In the genomic region with DNA sequence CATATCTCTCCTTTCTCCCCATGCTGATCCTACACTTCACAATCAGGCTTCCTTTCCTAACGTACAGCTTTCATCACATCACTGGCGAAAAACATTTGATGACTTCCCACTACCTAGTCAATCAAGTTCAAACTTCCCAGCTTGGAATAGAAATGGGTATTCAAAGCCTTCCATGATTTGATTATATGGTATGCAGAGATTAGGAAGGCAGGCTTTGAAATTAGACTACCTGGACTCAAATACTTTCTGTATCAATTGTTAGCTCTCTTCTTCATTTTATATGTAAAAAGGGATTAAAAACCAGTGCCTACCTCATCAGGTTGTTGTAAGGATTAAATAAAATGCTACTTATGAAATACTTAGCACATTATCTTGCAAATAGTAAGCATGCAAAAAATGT, we compare ENCODE assay signal across 24 cellular contexts. TPM values are rescaled to one million over a fixed set of nuclear protein-coding genes. Genes with fewer than 3 reads are reported as not detected.
DNase-seq lines count a peak whose midpoint lies in the region; ATAC-seq and TF ChIP-seq lines count a peak whose summit lies in the region.
"Had no signal": no experiment of that assay in that cellular context is flagged by ENCODE, and none has a peak within 500 bp of the region (broad histone marks: within the 10 kb centered on the region; RNA-seq: fewer than 3 reads in every experiment).

No MANE protein-coding gene starts in this region.

- H2AK9ac ChIP-seq in IMR-90 (replicated peaks; ENCODE audit: low read depth, low read length, poor library complexity) = no peak overlapping the region

- peak overlapping the region; percentile 13; the same call in 1 of the 2 replicates for H3K27ac ChIP-seq in IMR-90 (ENCODE audit: insufficient read depth, low read length)
- no peak overlapping the region for H3K27ac ChIP-seq in sigmoid colon
- H3K27ac ChIP-seq: A549; BLaER1 treated with 17β-estradiol and CSF1 and Interleukin-3, amounts not matched to agents 10 nM and 100 nM; GM23248 had no signal

- H3K4me3 ChIP-seq in IMR-90 (ENCODE audit: insufficient read depth, low read depth, low read length) = no peak overlapping the region
- H3K4me3 ChIP-seq in sigmoid colon = no peak overlapping the region
- H3K4me3 ChIP-seq: A549; BLaER1 treated with 17β-estradiol and CSF1 and Interleukin-3, amounts not matched to agents 10 nM and 100 nM; GM23248 had no signal

- no peak for TF ChIP-seq EP300 in sigmoid colon (IDR thresholded peaks at IDR 0.05)

- H3K9me1 ChIP-seq in IMR-90 (ENCODE audit: insufficient read depth, low read length) = peaks cover 29% of the 10 kb centered on the region

- intact Hi-C loops in IMR-90 (cut with micrococcal nuclease) (no loop called here), sigmoid colon (cut with DNase I) (no loop called here)

- no peak overlapping the region for H2BK5ac ChIP-seq in IMR-90 (ENCODE audit: low read depth, low read length, poor library complexity, severe bottlenecking)

- TF ChIP-seq RAD21 in IMR-90 (IDR thresholded peaks at IDR 0.05; ENCODE audit: low read length) = no peak

- H3K9ac ChIP-seq in IMR-90 (ENCODE audit: low read depth, low read length) = no peak overlapping the region
- H3K9ac ChIP-seq: BLaER1 treated with 17β-estradiol and CSF1 and Interleukin-3, amounts not matched to agents 10 nM and 100 nM; GM23248 had no signal

- DNase-seq in IMR-90 (no peak), NCI-H82 treated with DMSO at 0.1 percent for 48 hours (lab: John Stamatoyannopoulos, UW; ENCODE audit: unreplicated experiment) (peak; percentile 15), mesothelial cell of epicardium (ENCODE audit: low spot score in 2 of 2, unreplicated experiment in 2 of 2) (no peak), putamen (ENCODE audit: low spot score) (peak; percentile 15), sigmoid colon (no peak), COLO829 (ENCODE audit: low spot score) (no peak)
- DNase-seq in effector CD8-positive, alpha-beta T cell (lab: John Stamatoyannopoulos, UW) = no peak
- DNase-seq: 8988T; ACHN; AML-193; BE2C; Calu3; CD4-positive, alpha-beta T cell; CD8-positive, alpha-beta memory T cell; COR-L47; DMS153; DND-41; GM23248; H7; HCEC 1CT had no signal

- H3K27ac Mint-ChIP-seq in mesothelial cell of epicardium = peak overlapping the region; percentile 31
- H3K27ac Mint-ChIP-seq: CD4-positive, alpha-beta T cell had no signal

- peak overlapping the region; percentile 28; the same call in 1 of the 2 replicates for H3K14ac ChIP-seq in IMR-90 (replicated peaks; ENCODE audit: low read depth, low read length)

- no peak for TF ChIP-seq POLR2A in IMR-90 (IDR thresholded peaks at IDR 0.05; ENCODE audit: low read depth, low read length)
- TF ChIP-seq POLR2A in sigmoid colon (IDR thresholded peaks at IDR 0.05) = no peak

- no peak overlapping the region for H2BK120ac ChIP-seq in IMR-90 (ENCODE audit: low read depth, low read length)

- H3K36me3 Mint-ChIP-seq in mesothelial cell of epicardium = no peaks in the 10 kb centered on the region

- no peaks in the 10 kb centered on the region for H3K36me3 ChIP-seq in IMR-90 (ENCODE audit: control insufficient read depth, insufficient read depth, low read length)
- H3K36me3 ChIP-seq in sigmoid colon = no peaks in the 10 kb centered on the region

- CTCF ChIA-PET in IMR-90 (lab: Yijun Ruan, JAX) = no interaction called here

- H3K4me1 ChIP-seq in IMR-90 (ENCODE audit: control insufficient read depth, insufficient read depth, low read length) = peaks cover 3% of the 10 kb centered on the region
- peaks cover 0 to 51% (median 45%) of the 10 kb centered on the region in 4 donors for H3K4me1 ChIP-seq in sigmoid colon
- H3K4me1 ChIP-seq: BE2C had no signal

- TF ChIP-seq CTCF in IMR-90 (conservative IDR thresholded peaks at IDR 0.05; ENCODE audit: low read depth, low read length) = no peak
- no peak for TF ChIP-seq CTCF in mesothelial cell of epicardium (IDR thresholded peaks at IDR 0.05; ENCODE audit: unreplicated experiment)
- no peak for TF ChIP-seq CTCF in sigmoid colon (IDR thresholded peaks at IDR 0.05)

- H3K4ac ChIP-seq in IMR-90 (ENCODE audit: low read depth, low read length) = no peak overlapping the region

- peaks cover 18% of the 10 kb centered on the region for H3K4me1 Mint-ChIP-seq in mesothelial cell of epicardium

- H3K27me3 Mint-ChIP-seq in mesothelial cell of epicardium (ENCODE audit: low read depth) = no peaks in the 10 kb centered on the region
- H3K27me3 Mint-ChIP-seq: CD4-positive, alpha-beta T cell had no signal

- no peak overlapping the region for H2BK20ac ChIP-seq in IMR-90 (ENCODE audit: low read depth, low read length)

- H4K20me1 ChIP-seq in IMR-90 (ENCODE audit: insufficient read depth, low read length) = peaks cover 81% of the 10 kb centered on the region

- no peak overlapping the region for H3K4me2 ChIP-seq in IMR-90 (ENCODE audit: low read depth, low read length)
- H3K4me2 ChIP-seq: A549; BLaER1 treated with 17β-estradiol and CSF1 and Interleukin-3, amounts not matched to agents 10 nM and 100 nM had no signal

- H2BK15ac ChIP-seq in IMR-90 (ENCODE audit: low read depth, low read length) = no peak overlapping the region

- no peaks in the 10 kb centered on the region for H3K9me3 Mint-ChIP-seq in mesothelial cell of epicardium
- H3K9me3 Mint-ChIP-seq: CD14-positive monocyte; CD4-positive, alpha-beta T cell; CD8-positive, alpha-beta memory T cell had no signal

- no CpG with 5 or more reads among the region's 2 CpGs for WGBS in IMR-90 (ENCODE audit: extremely low coverage in 2 of 2, insufficient read length in 1 of 2), 2 experiments
- WGBS in sigmoid colon, 2 donors = 48 to 49% methylated on average over 2 of the region's 2 CpGs

- no peak overlapping the region for H2AK5ac ChIP-seq in IMR-90 (ENCODE audit: low read depth, low read length)

- H4K91ac ChIP-seq in IMR-90 (ENCODE audit: insufficient read depth, low read depth, low read length) = no peak overlapping the region

- no peak overlapping the region for H3K18ac ChIP-seq in IMR-90 (ENCODE audit: low read depth, low read length)

- no peaks in the 10 kb centered on the region for H3K27me3 ChIP-seq in IMR-90 (ENCODE audit: control insufficient read depth, insufficient read depth, low read length)
- no peaks in the 10 kb centered on the region for H3K27me3 ChIP-seq in sigmoid colon
- H3K27me3 ChIP-seq: BE2C; BLaER1 treated with 17β-estradiol and CSF1 and Interleukin-3, amounts not matched to agents 10 nM and 100 nM had no signal

- peaks cover 41 to 79% of the 10 kb centered on the region in 2 experiments for H3K79me1 ChIP-seq in IMR-90 (ENCODE audit: low read depth in 1 of 2, low read length in 2 of 2)

- H3K9me3 ChIP-seq in IMR-90 (ENCODE audit: control insufficient read depth, insufficient read depth, low read length) (no peaks in the 10 kb centered on the region), sigmoid colon (no peaks in the 10 kb centered on the region)
- H3K9me3 ChIP-seq: A549, BE2C had no signal

- H2AFZ ChIP-seq in IMR-90 (replicated peaks; ENCODE audit: low read length, poor library complexity) = no peak overlapping the region
- H2AFZ ChIP-seq: GM23248 had no signal

- BruUV-seq in IMR-90 (replicated peaks; lab: Mats Ljungman, UMichigan) = no TSS peak

- dilution Hi-C loops in IMR-90 (cut with HindIII; ENCODE audit: low sequenced_read_pairs, unreplicated experiment) = no loop called here

- no peak overlapping the region for H4K8ac ChIP-seq in IMR-90 (ENCODE audit: low read depth in 2 of 2, low read length in 2 of 2)

- ATAC-seq in IMR-90 (ENCODE audit: low read depth) = no peak; the same call in 1 of the 2 replicates
- ATAC-seq in GM21367 (IDR thresholded peaks at IDR 0.05; ENCODE audit: unreplicated experiment) = no peak
- ATAC-seq: A549 had no signal

- in situ Hi-C loops in IMR-90 (cut with MboI; ENCODE audit: low sequenced_read_pairs) = no loop called here

- H3K4me3 Mint-ChIP-seq in mesothelial cell of epicardium = no peak overlapping the region
- H3K4me3 Mint-ChIP-seq: CD14-positive monocyte; CD4-positive, alpha-beta T cell; CD8-positive, alpha-beta memory T cell had no signal

- no peak overlapping the region for H4K5ac ChIP-seq in IMR-90 (ENCODE audit: low read depth, low read length)

- no peak overlapping the region for H3K56ac ChIP-seq in IMR-90 (ENCODE audit: extremely low read depth, insufficient read depth, low read length)

- peak overlapping the region; percentile 72; the same call in 1 of the 2 replicates for H3K23ac ChIP-seq in IMR-90 (ENCODE audit: low read depth, low read length)

- POLR2A ChIA-PET in IMR-90 (lab: Charles Lee; ENCODE audit: unreplicated experiment) = no interaction called here

TF ChIP-seq in IMR-90, 13 proteins besides CTCF, POLR2A, EP300 and RAD21 (continues in another document):
- no peak for TF ChIP-seq CHD1 (IDR thresholded peaks at IDR 0.05; ENCODE audit: low read depth, low read length)
- TF ChIP-seq NFE2L2 (IDR thresholded peaks at IDR 0.05; ENCODE audit: low read depth, low read length) = no peak
- no peak for TF ChIP-seq RCOR1 (IDR thresholded peaks at IDR 0.05; ENCODE audit: insufficient replicate concordance, low read length)
- TF ChIP-seq MAFK (IDR thresholded peaks at IDR 0.05; ENCODE audit: low read depth, low read length) = no peak

RNA-seq across cellular contexts. Expression of gene NCOA6, which starts 7.7 kb away (rescaled TPM):
- total RNA-seq in IMR-90 (2012; rRNA removed) (3.6 and 3.9 TPM in 2 replicates), mesothelial cell of epicardium (42.5 to 46.7 TPM (median 42.6 TPM) in 3 replicates), sigmoid colon (10 to 100 TPM; 16.9 to 24.9 (median 20.4) TPM)
- polyA plus RNA-seq in IMR-90 (2012; rRNA removed) (13.1 and 14.4 TPM in 2 replicates), sigmoid colon (10 to 100 TPM; 18.6 to 24.0 (median 21.8) TPM)
- polyA plus RNA-seq in IMR-90 (2012; cell fraction: cytosol; rRNA removed) = 5.7 and 7.9 TPM in 2 replicates
- 15.2 and 22.9 TPM in 2 replicates for polyA plus RNA-seq in IMR-90 (2012; cell fraction: nucleus; rRNA removed; ENCODE audit: low replicate concordance)

RNA-seq across cellular contexts. Expression of gene GGT7, which starts 54.9 kb away (rescaled TPM):
- total RNA-seq in IMR-90 (2012; rRNA removed) = 3.3 and 3.4 TPM in 2 replicates
- 25.9 and 32.8 TPM in 2 replicates for polyA plus RNA-seq in IMR-90 (2012; rRNA removed)
- 13.0 and 25.4 TPM in 2 replicates for polyA plus RNA-seq in IMR-90 (2012; cell fraction: cytosol; rRNA removed)
- 110 and 233 TPM in 2 replicates for polyA plus RNA-seq in IMR-90 (2012; cell fraction: nucleus; rRNA removed; ENCODE audit: low replicate concordance)
- 33.7 to 38.4 TPM (median 35.9 TPM) in 3 replicates for total RNA-seq in mesothelial cell of epicardium
- total RNA-seq in sigmoid colon = 10 to 100 TPM in 3 of 4 donors, 1 to 10 TPM in 1; 9.6 to 23.8 (median 15.3) TPM
- 10 to 100 TPM in 1 of 3 donors, 1 to 10 TPM in 2; 1.8 to 12.4 (median 3.0) TPM for polyA plus RNA-seq in sigmoid colon

RNA-seq across cellular contexts. Expression of gene ACSS2, which starts 58.6 kb away (rescaled TPM):
- total RNA-seq in IMR-90 (2012; rRNA removed) = 38.9 and 46.4 TPM in 2 replicates
- 26.9 and 27.1 TPM in 2 replicates for polyA plus RNA-seq in IMR-90 (2012; rRNA removed)
- 20.5 and 21.4 TPM in 2 replicates for polyA plus RNA-seq in IMR-90 (2012; cell fraction: cytosol; rRNA removed)
- polyA plus RNA-seq in IMR-90 (2012; cell fraction: nucleus; rRNA removed; ENCODE audit: low replicate concordance) = 67.9 and 79.4 TPM in 2 replicates
- total RNA-seq in mesothelial cell of epicardium = 29.9 to 35.0 TPM (median 32.2 TPM) in 3 replicates
- 10 to 100 TPM; 29.7 to 70.1 (median 34.8) TPM for total RNA-seq in sigmoid colon
- 100 to 1,000 TPM; 170 to 232 (median 179) TPM for polyA plus RNA-seq in sigmoid colon

Comparison
In these comparisons a context has a peak if more than half of its experiments do, and no peak if none do; other contexts are left out.
1. DNase-seq: peak in NCI-H82 treated with DMSO at 0.1 percent for 48 hours (single experiment) and putamen (single experiment); none in IMR-90 (single experiment), mesothelial cell of epicardium (0 of 2), sigmoid colon (single experiment), COLO829 (single experiment) and effector CD8-positive, alpha-beta T cell (single experiment).